9 cellular contexts compared by ENCODE assay signal in the genomic region with DNA sequence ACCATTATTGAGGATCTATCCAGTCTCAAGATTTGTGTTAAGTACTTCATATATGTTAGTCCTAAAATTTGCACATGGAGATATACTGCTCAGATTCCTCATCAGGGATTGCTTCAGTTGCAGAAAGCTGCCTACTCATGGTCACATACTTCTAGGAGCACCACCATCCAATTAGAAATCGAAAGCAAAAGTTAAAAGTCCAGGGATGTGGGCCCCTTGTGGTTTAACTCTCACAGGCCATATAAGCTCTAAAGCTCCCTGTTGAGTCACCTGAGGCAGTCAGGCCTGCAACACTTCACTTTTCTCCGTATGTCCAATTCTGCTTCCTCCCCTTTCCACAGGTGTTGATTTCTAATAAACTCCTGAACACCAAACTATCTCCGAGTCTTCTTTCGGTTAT.
DNase-seq lines count a peak whose midpoint lies in the region; ATAC-seq, FAIRE-seq and TF ChIP-seq lines count a peak whose summit lies in the region.
"Had no signal": no experiment of that assay in that cellular context is flagged by ENCODE, and none has a peak within 500 bp of the region (broad histone marks: within the 10 kb centered on the region; RNA-seq: fewer than 3 reads in every experiment).

No MANE protein-coding gene starts in this region.

- H2AFZ ChIP-seq in astrocyte (ENCODE audit: low read depth, low read length) (no peak overlapping the region), osteoblast (ENCODE audit: low read length) (no peak overlapping the region)

- H3K4me3 ChIP-seq in astrocyte (ENCODE audit: insufficient read depth, low read depth, low read length) (no peak overlapping the region), osteoblast (ENCODE audit: insufficient read depth, low read length) (no peak overlapping the region)

- H3K4me1 Mint-ChIP-seq in astrocyte (ENCODE audit: low read depth, unreplicated experiment) = peaks cover 21% of the 10 kb centered on the region

- H3K36me3 Mint-ChIP-seq in astrocyte (ENCODE audit: low read depth, unreplicated experiment) = no peaks in the 10 kb centered on the region

- H3K4me1 ChIP-seq in astrocyte (ENCODE audit: insufficient read depth, low read length) (no peaks in the 10 kb centered on the region), osteoblast (ENCODE audit: insufficient read depth, low read length) (no peaks in the 10 kb centered on the region)

- no peaks in the 10 kb centered on the region for H4K20me1 ChIP-seq in astrocyte (ENCODE audit: insufficient read depth, low read length)
- H4K20me1 ChIP-seq in osteoblast (ENCODE audit: insufficient read depth, low read length) = no peaks in the 10 kb centered on the region

- no peaks in the 10 kb centered on the region for H3K27me3 Mint-ChIP-seq in astrocyte (ENCODE audit: low read depth, unreplicated experiment)

- H3K9ac ChIP-seq in astrocyte (ENCODE audit: low read length) = no peak overlapping the region

- H3K36me3 ChIP-seq in astrocyte (ENCODE audit: insufficient read depth, low read length) (no peaks in the 10 kb centered on the region), osteoblast (ENCODE audit: insufficient read depth, low read length) (no peaks in the 10 kb centered on the region)

- no peaks in the 10 kb centered on the region for H3K27me3 ChIP-seq in astrocyte (ENCODE audit: insufficient read depth, low read length)
- no peaks in the 10 kb centered on the region for H3K27me3 ChIP-seq in osteoblast (ENCODE audit: insufficient read depth, low read length)

- H3K27ac Mint-ChIP-seq in astrocyte (ENCODE audit: unreplicated experiment) = peak overlapping the region; percentile 64

- no peaks in the 10 kb centered on the region for H3K9me3 Mint-ChIP-seq in astrocyte (ENCODE audit: unreplicated experiment)

- H3K79me2 ChIP-seq in astrocyte (ENCODE audit: insufficient read depth, low read length) (no peaks in the 10 kb centered on the region), osteoblast (ENCODE audit: insufficient read depth, low read length) (no peaks in the 10 kb centered on the region)

- ATAC-seq in GM18505 (IDR thresholded peaks at IDR 0.05; ENCODE audit: unreplicated experiment) = peak; percentile 95
- ATAC-seq in HG02759 (IDR thresholded peaks at IDR 0.05; ENCODE audit: unreplicated experiment) = peak; percentile 94

- peak overlapping the region; percentile 62 for H3K4me3 Mint-ChIP-seq in astrocyte (ENCODE audit: unreplicated experiment)

- no peak for FAIRE-seq in astrocyte (lab: Jason Lieb, UNC)

- H3K27ac ChIP-seq in astrocyte (ENCODE audit: low read depth, low read length) (no peak overlapping the region), osteoblast (ENCODE audit: low read depth, low read length) (no peak overlapping the region)
- H3K27ac ChIP-seq: epithelial cell of prostate had no signal

- H3K9me3 ChIP-seq in astrocyte (ENCODE audit: insufficient read depth, low read depth, low read length) = no peaks in the 10 kb centered on the region
- no peaks in the 10 kb centered on the region for H3K9me3 ChIP-seq in osteoblast (ENCODE audit: low read depth, low read length)

- DNase-seq in A172 (ENCODE audit: low spot score) (peak; percentile 53), NAMALWA (ENCODE audit: low spot score) (peak; percentile 46), astrocyte (ENCODE audit: low read depth) (peak; percentile 50), osteoblast (ENCODE audit: insufficient read length, low spot score, missing footprints) (no peak), NCI-H748 (lab: John Stamatoyannopoulos, UW; ENCODE audit: unreplicated experiment) (no peak), NCI-H2081 treated with DMSO at 0.1 percent for 48 hours (lab: John Stamatoyannopoulos, UW) (no peak)

- TF ChIP-seq POLR2A in GM18505 (IDR thresholded peaks at IDR 0.05; ENCODE audit: borderline replicate concordance, extremely low read depth, insufficient read depth, insufficient read length) = no peak

- H3K4me2 ChIP-seq in astrocyte (ENCODE audit: low read length) (no peak overlapping the region), osteoblast (ENCODE audit: insufficient read depth, low read length) (peak overlapping the region; percentile 35)

- TF ChIP-seq CTCF in astrocyte (IDR thresholded peaks at IDR 0.05; ENCODE audit: insufficient read depth, low read depth, low read length) (no peak), osteoblast (IDR thresholded peaks at IDR 0.05; ENCODE audit: extremely low read depth, low read depth, low read length) (no peak)

Comparison
In these comparisons a context has a peak if more than half of its experiments do, and no peak if none do; other contexts are left out.
1. DNase-seq: peak in A172 (single experiment), NAMALWA (single experiment) and astrocyte (single experiment); none in osteoblast (single experiment), NCI-H748 (single experiment) and NCI-H2081 treated with DMSO at 0.1 percent for 48 hours (single experiment).